ENCODE assay signal across 8 cellular contexts in the genomic region with DNA sequence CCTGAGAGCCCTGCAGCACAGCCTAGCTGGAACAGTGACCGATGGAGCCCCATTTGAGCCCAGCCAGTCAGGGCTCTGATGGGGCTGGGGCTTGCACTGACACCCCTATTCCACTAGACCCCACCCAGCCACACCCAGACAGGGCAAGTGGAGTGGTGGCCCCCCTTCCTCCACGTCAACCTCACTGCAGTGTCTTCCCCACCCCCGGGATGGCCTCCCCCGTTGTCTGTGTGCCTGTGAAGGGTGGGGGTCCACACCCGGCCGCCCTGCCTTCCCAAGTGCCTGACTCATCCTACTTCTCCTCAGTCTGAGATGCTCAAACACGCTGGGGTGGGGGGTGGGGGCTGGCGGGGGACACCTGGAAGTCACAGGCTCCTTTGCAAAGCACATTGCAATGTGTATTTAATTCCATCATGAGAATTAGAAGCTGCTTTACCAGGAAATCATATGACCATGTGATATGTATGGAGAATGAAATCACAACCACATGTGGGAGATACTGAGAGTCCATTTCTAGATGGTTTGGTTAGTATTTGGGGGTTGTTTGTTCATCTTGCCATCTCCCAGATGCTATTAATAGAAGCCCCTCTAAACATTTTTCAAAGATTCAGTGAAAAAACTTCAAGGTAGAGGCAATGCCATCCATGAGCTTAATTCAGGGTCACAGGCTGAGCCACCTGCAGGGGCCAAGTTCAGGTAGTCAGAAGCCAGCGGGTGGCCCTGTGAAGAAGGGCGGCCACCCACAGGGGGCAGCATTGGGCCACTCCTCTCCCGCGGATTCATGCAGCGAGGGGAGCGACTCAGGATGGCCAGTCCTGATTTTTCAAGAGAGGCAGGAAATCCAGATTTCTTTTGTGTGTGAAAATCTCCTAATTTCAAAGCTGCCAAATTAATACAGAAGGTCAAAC. TPM values are rescaled to one million over a fixed set of nuclear protein-coding genes. Genes with fewer than 3 reads are reported as not detected.
DNase-seq lines count a peak whose midpoint lies in the region; ATAC-seq and TF ChIP-seq lines count a peak whose summit lies in the region.

No MANE protein-coding gene starts in this region.

- no peaks in the 10 kb centered on the region for H3F3A ChIP-seq in Loucy (ENCODE audit: low read depth)

- no peak overlapping the region for H3K27ac ChIP-seq in VCaP

- no peaks in the 10 kb centered on the region for H3K9me3 ChIP-seq in Loucy (ENCODE audit: insufficient read depth, low read depth, low read length)

- H3K4me3 ChIP-seq in Loucy (ENCODE audit: low read length, poor library complexity, severe bottlenecking): no peak overlapping the region

- H4K20me1 ChIP-seq in Loucy (ENCODE audit: insufficient read depth, low read length, poor library complexity, severe bottlenecking): no peaks in the 10 kb centered on the region

- intact Hi-C loops in Right ventricle myocardium inferior (cut with DNase I) (loop anchor here (2.0 to 10.0 kb wide), 4 partner anchors 44 to 159 kb away; a partner anchor contains a TSS), cardiac septum (cut with DNase I) (loop anchor here (5.0 kb wide), 1 partner anchor 51 kb away; no protein-coding TSS in a partner anchor)

- H3K4me1 ChIP-seq in Loucy (ENCODE audit: insufficient read depth, low read length, poor library complexity, severe bottlenecking): no peaks in the 10 kb centered on the region

- DNase-seq in Right ventricle myocardium inferior (ENCODE audit: missing footprints) (peak; percentile 80), cardiac septum (ENCODE audit: low spot score) (no peak), kidney tubule cell (ENCODE audit: low spot score) (peak; percentile 63)
- peak; percentile 14 for DNase-seq in central memory CD4-positive, alpha-beta T cell
- DNase-seq in stimulated activated CD4-positive, alpha-beta T cell treated with anti-CD3 and anti-CD28 coated beads, Interleukin-4, amount 100 ng/mL, for 4 hours: peak; percentile 39 to 64

- peak; percentile 90 for TF ChIP-seq CTCF in Loucy (conservative IDR thresholded peaks at IDR 0.05; ENCODE audit: low read length)
- TF ChIP-seq CTCF in VCaP (conservative IDR thresholded peaks at IDR 0.05): peak; percentile 94

- no peaks in the 10 kb centered on the region for H3K36me3 ChIP-seq in Loucy (ENCODE audit: insufficient read depth, low read length)

- no peak overlapping the region for H2AFZ ChIP-seq in Loucy (ENCODE audit: low read length)

- H3K79me2 ChIP-seq in Loucy (ENCODE audit: insufficient read depth, low read length): no peaks in the 10 kb centered on the region

- H3K4me2 ChIP-seq in Loucy (ENCODE audit: low read depth, low read length, poor library complexity, severe bottlenecking): no peak overlapping the region

- ATAC-seq in Right ventricle myocardium inferior (peak; percentile 56), HG03097 (IDR thresholded peaks at IDR 0.05; ENCODE audit: low FRiP score, unreplicated experiment) (no peak)

- no peaks in the 10 kb centered on the region for H3K9me2 ChIP-seq in Loucy (replicated peaks; ENCODE audit: low read depth, low read length)

- H3K27me3 ChIP-seq in Loucy (ENCODE audit: insufficient read depth, low read length, poor library complexity, severe bottlenecking): no peaks in the 10 kb centered on the region

- H3K9ac ChIP-seq in Loucy (ENCODE audit: low read depth, low read length, poor library complexity, severe bottlenecking): no peak overlapping the region

RNA-seq across cellular contexts. Expression of a gene that starts 22.7 kb away (rescaled TPM):
- total RNA-seq in Right ventricle myocardium inferior (22.9 TPM), cardiac septum (22.6 TPM)

RNA-seq across cellular contexts. Expression of a gene that starts 38.3 kb away (rescaled TPM):
- not detected for total RNA-seq in Right ventricle myocardium inferior
- 0.32 TPM for total RNA-seq in cardiac septum

RNA-seq across cellular contexts. Expression of a gene that starts 41.3 kb away (rescaled TPM):
- total RNA-seq in Right ventricle myocardium inferior: 119 TPM
- 199 TPM for total RNA-seq in cardiac septum

RNA-seq across cellular contexts. Expression of a gene that starts 57.8 kb away (rescaled TPM):
- 13,356 TPM for total RNA-seq in Right ventricle myocardium inferior
- total RNA-seq in cardiac septum: 21,230 TPM
